9 cellular contexts compared by ENCODE assay signal in the genomic region with DNA sequence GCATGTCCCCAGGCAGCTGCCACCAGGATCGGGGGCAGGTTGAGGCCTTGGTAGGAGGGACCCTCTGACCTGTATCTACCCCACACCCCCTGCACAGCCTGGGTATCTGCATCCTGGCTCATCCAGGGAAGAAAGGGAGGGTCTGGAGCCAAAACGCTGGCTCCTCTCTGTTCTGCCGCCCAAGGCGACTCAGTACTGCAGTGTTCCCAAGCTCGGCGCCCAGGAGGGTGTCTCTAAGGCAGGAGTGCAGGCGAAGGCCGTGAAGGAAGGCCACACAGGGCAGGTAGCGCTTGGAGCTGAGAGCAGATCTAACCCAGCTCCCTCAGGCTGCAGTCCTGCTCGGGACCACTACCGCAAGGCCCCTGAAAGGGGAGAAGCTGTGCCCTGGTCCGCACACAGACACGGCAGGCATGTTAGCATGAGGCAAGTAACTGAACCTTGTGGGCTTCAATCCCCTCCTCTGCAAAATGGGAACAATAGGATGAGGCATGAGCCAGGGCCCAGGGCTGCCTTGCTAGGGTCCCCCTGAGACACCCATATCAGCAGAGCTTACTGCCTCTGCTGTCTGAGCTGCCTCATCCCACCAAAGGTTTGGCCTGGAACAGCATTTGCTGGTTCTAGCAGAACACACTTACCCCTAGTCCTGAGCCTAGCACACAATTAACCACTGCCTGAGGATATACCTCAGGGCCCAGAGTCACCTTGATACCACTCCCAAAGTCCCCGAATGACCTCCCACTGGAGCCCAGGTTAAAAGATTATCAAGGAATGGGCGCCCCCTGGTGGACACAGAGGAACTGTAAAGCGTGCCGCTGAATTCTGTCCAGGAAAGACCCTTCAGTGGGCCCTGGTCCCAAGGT. TPM values are rescaled to one million over a fixed set of nuclear protein-coding genes. Genes with fewer than 3 reads are reported as not detected.
DNase-seq lines count a peak whose midpoint lies in the region; ATAC-seq, FAIRE-seq and TF ChIP-seq lines count a peak whose summit lies in the region.
"Had no signal": no experiment of that assay in that cellular context is flagged by ENCODE, and none has a peak within 500 bp of the region (broad histone marks: within the 10 kb centered on the region; RNA-seq: fewer than 3 reads in every experiment).

No MANE protein-coding gene starts in this region.

- H3K27ac Mint-ChIP-seq in type B pancreatic cell = peak overlapping the region; percentile 94

- no peak for TF ChIP-seq POLR2A in ovary (IDR thresholded peaks at IDR 0.05)

- H3K27me3 ChIP-seq in HUES48 (ENCODE audit: control insufficient read depth, insufficient read depth, low read length) = no peaks in the 10 kb centered on the region
- H3K27me3 ChIP-seq in foreskin keratinocyte = no peaks in the 10 kb centered on the region
- H3K27me3 ChIP-seq in ovary = no peaks in the 10 kb centered on the region

- TF ChIP-seq CTCF in foreskin keratinocyte (conservative IDR thresholded peaks at IDR 0.05) (peak; percentile 82), ovary (IDR thresholded peaks at IDR 0.05) (peak; percentile 85 to 88 (median 86)), type B pancreatic cell (conservative IDR thresholded peaks at IDR 0.05) (peak; percentile 95)

- intact Hi-C loops in ovary (cut with DNase I) = loop anchor here (1.0 to 10.0 kb wide), 5 partner anchors 36 to 190 kb away; no protein-coding TSS in a partner anchor

- TF ChIP-seq EP300 in ovary (IDR thresholded peaks at IDR 0.05) = no peak

- FAIRE-seq in RCC 7860 (lab: Jason Lieb, UNC) = no peak
- FAIRE-seq: endometrium had no signal

- H3K9ac ChIP-seq in HUES48 (ENCODE audit: low read depth, low read length) = no peak overlapping the region; the same call in 1 of the 2 replicates

- DNase-seq in DMS 273 (lab: John Stamatoyannopoulos, UW; ENCODE audit: unreplicated experiment) (peak; percentile 94), RCC 7860 (ENCODE audit: low spot score) (peak; percentile 37), foreskin keratinocyte (peak in 1 of 2 donors; percentile 41), ovary (peak; percentile 62 to 84 (median 82)), type B pancreatic cell (ENCODE audit: extremely low spot score, unreplicated experiment) (peak; percentile 82)
- peak; percentile 61 to 73 for DNase-seq in activated T-helper 1 cell treated with anti-CD3 and anti-CD28 coated beads, Interleukin-2, amount 50 U/mL, for 16 hours (ENCODE audit: low read depth in 1 of 2, low spot score in 1 of 2)

- peaks cover 39% of the 10 kb centered on the region for H3K4me1 Mint-ChIP-seq in type B pancreatic cell (ENCODE audit: unreplicated experiment)

- H3K9me3 Mint-ChIP-seq in type B pancreatic cell = no peaks in the 10 kb centered on the region

- peaks cover 31% of the 10 kb centered on the region for H3K36me3 ChIP-seq in HUES48 (ENCODE audit: control insufficient read depth, insufficient read depth, low read length)
- H3K36me3 ChIP-seq in ovary = no peaks in the 10 kb centered on the region

- WGBS in ovary, 3 donors = 56 to 59% (median 58%) methylated on average over 17 of the region's 17 CpGs

- H3K27me3 Mint-ChIP-seq in type B pancreatic cell = no peaks in the 10 kb centered on the region

- H3K4me3 ChIP-seq in HUES48 (ENCODE audit: low read depth, low read length) (no peak overlapping the region), ovary (no peak overlapping the region)

- peaks cover 11% of the 10 kb centered on the region for H3K36me3 Mint-ChIP-seq in type B pancreatic cell

- ATAC-seq in foreskin keratinocyte = peak; percentile 12
- no peak for ATAC-seq in GM21786 (IDR thresholded peaks at IDR 0.05; ENCODE audit: unreplicated experiment)

- H3K27ac ChIP-seq in HUES48 (ENCODE audit: low read depth, low read length) = peak overlapping the region; percentile 80
- no peak overlapping the region for H3K27ac ChIP-seq in foreskin keratinocyte
- H3K27ac ChIP-seq in ovary = no peak overlapping the region

- H3K4me1 ChIP-seq in HUES48 (ENCODE audit: control insufficient read depth, insufficient read depth, low read length) (peaks cover 21% of the 10 kb centered on the region; the same call in 1 of the 2 replicates), foreskin keratinocyte (no peaks in the 10 kb centered on the region), ovary (ENCODE audit: insufficient read depth) (peaks cover 18% of the 10 kb centered on the region)

- peak overlapping the region; percentile 54 for H3K4me3 Mint-ChIP-seq in type B pancreatic cell

- H3K9me3 ChIP-seq in HUES48 (ENCODE audit: control insufficient read depth, insufficient read depth, low read length) (no peaks in the 10 kb centered on the region), ovary (no peaks in the 10 kb centered on the region)

RNA-seq across cellular contexts. Expression of gene PTMA, which starts 6.5 kb away (rescaled TPM):
- total RNA-seq in foreskin keratinocyte (1,605 and 1,879 TPM in 2 replicates), ovary (1,000 to 10,000 TPM in 2 of 7 donors, 100 to 1,000 TPM in 5; 755 to 1,301 (median 902) TPM), type B pancreatic cell (ENCODE audit: low replicate concordance) (969 and 1,228 TPM in 2 replicates)
- polyA plus RNA-seq in foreskin keratinocyte (1,580 and 1,921 TPM in 2 replicates), ovary (1,000 to 10,000 TPM; 1,827 to 1,991 TPM)
